Comparison of ENCODE assay signal across 6 cellular contexts in genomic region chr1:33738536-33738935, GRCh38.
"Had no signal": no experiment of that assay in that cellular context is flagged by ENCODE, and none has a peak within 500 bp of the region (broad histone marks: within the 10 kb centered on the region; RNA-seq: fewer than 3 reads in every experiment).

No MANE protein-coding gene starts in this region.

- H3K4me3 ChIP-seq: GM23338, HAP-1, K562 had no signal

- H3K4me1 ChIP-seq: HAP-1 had no signal

- ATAC-seq: HCT116, K562 had no signal

- H3K36me3 ChIP-seq: HAP-1 had no signal

- DNase-seq: HFFc6, IMR-90 had no signal

- H3K9me3 ChIP-seq: HAP-1 had no signal
